13 cellular contexts compared by ENCODE assay signal in the genomic region with DNA sequence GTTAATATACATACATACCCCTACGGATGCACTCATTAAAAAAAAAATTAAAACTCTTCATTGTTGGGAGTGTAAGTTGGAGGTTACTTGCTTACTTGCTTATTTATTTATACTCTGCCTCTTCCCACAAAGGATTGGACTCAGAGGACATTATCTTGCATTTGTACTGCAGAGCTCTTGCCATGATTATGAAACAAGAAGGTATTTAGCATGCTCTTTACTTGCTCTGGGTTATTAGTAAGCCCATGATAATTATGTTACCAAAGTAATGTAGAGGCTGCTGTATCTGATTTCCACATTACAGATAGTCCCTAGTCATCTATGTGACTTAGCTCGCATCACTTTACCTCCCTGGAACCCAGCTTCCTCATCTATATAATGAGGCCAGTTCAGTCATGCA.
"Had no signal": no experiment of that assay in that cellular context is flagged by ENCODE, and none has a peak within 500 bp of the region (broad histone marks: within the 10 kb centered on the region; RNA-seq: fewer than 3 reads in every experiment).

No MANE protein-coding gene starts in this region.

- H3K36me3 ChIP-seq: prostate gland, right atrium auricular region, tibial nerve, uterus had no signal

- H3K27ac ChIP-seq: coronary artery, prostate gland, right atrium auricular region, tibial nerve, uterus had no signal

- H3K4me1 ChIP-seq: prostate gland, right atrium auricular region, tibial nerve, uterus had no signal

- H3K9me3 ChIP-seq: prostate gland, right atrium auricular region, tibial nerve, uterus had no signal

- ATAC-seq: naive thymus-derived CD4-positive, alpha-beta T cell had no signal

- DNase-seq: activated B cell treated with CpG ODN at 0.5 μM for 24 hours; activated CD4-positive, alpha-beta memory T cell treated with anti-CD3 and anti-CD28 coated beads for 36 hours; activated CD4-positive, alpha-beta T cell treated with anti-CD3 and anti-CD28 coated beads for 4 hours; activated gamma-delta T cell treated with Interleukin-2 at 50 U/mL for 16 hours; activated T-cell treated with anti-CD3 and anti-CD28 coated beads for 4 hours; central memory CD4-positive, alpha-beta T cell; erythroblast; naive thymus-derived CD4-positive, alpha-beta T cell; uterus had no signal

- H3K27me3 ChIP-seq: right atrium auricular region, tibial nerve, uterus had no signal

- H3K4me3 ChIP-seq: coronary artery, prostate gland, right atrium auricular region, tibial nerve, uterus had no signal
